In genomic region chr1:23792151-23792945, GRCh38 we compare ENCODE assay signal across 8 cellular contexts. TPM values are rescaled to one million over a fixed set of nuclear protein-coding genes. Genes with fewer than 3 reads are reported as not detected.
DNase-seq lines count a peak whose midpoint lies in the region; ATAC-seq and TF ChIP-seq lines count a peak whose summit lies in the region.

No MANE protein-coding gene starts in this region.

- DNase-seq in HFF-Myc (ENCODE audit: extremely low read depth, low read depth) (no peak), right cardiac atrium (no peak), cortex of kidney (lab: John Stamatoyannopoulos, UW) (no peak)
- DNase-seq in activated CD4-positive, alpha-beta memory T cell treated with anti-CD3 and anti-CD28 coated beads for 36 hours = no peak
- DNase-seq in stimulated activated CD4-positive, alpha-beta T cell treated with anti-CD3 and anti-CD28 coated beads, Interleukin-4, amount 100 ng/mL, for 4 hours = no peak

- 65% methylated on average over 19 of the region's 19 CpGs for WGBS in right cardiac atrium

- no peaks in the 10 kb centered on the region for H3K9me3 Mint-ChIP-seq in activated CD4-positive, alpha-beta memory T cell treated with anti-CD3 and anti-CD28 coated beads for 36 hours

- peak overlapping the region; percentile 98 for H3K4me3 Mint-ChIP-seq in activated CD4-positive, alpha-beta memory T cell treated with anti-CD3 and anti-CD28 coated beads for 36 hours

- H3K4me1 Mint-ChIP-seq in activated CD4-positive, alpha-beta memory T cell treated with anti-CD3 and anti-CD28 coated beads for 36 hours (ENCODE audit: low read depth) = peaks cover 29% of the 10 kb centered on the region

- intact Hi-C loops in activated CD4-positive, alpha-beta memory T cell treated with anti-CD3 and anti-CD28 coated beads for 36 hours (cut with micrococcal nuclease) = no loop called here
- intact Hi-C loops in right cardiac atrium (cut with DNase I) = no loop called here

- H3K4me3 ChIP-seq in HFF-Myc (replicated peaks; ENCODE audit: low read depth, low read length) = peak overlapping the region; percentile 97
- peak overlapping the region; percentile 82 for H3K4me3 ChIP-seq in right cardiac atrium (ENCODE audit: low read length)
- H3K4me3 ChIP-seq in skin epidermis = peak overlapping the region; percentile 58 to 95 (median 75)

- no peaks in the 10 kb centered on the region for H3K9me3 ChIP-seq in right cardiac atrium (ENCODE audit: control insufficient read depth, low read length)

- ATAC-seq in right cardiac atrium (no peak), GM18502 (IDR thresholded peaks at IDR 0.05; ENCODE audit: poor library complexity, unreplicated experiment) (no peak), GM19397 (IDR thresholded peaks at IDR 0.05; ENCODE audit: unreplicated experiment) (no peak)

- H3K27me3 ChIP-seq in right cardiac atrium (ENCODE audit: control insufficient read depth, insufficient read depth) = no peaks in the 10 kb centered on the region

- H3K27ac ChIP-seq in right cardiac atrium (ENCODE audit: low read length) (no peak overlapping the region), skin epidermis (peak overlapping the region in 17 of 21 experiments; percentile 10 to 93 (median 87))

- CTCF ChIA-PET in activated CD4-positive, alpha-beta memory T cell treated with anti-CD3 and anti-CD28 coated beads for 36 hours (lab: Charles Lee) = interaction anchor here (0.9 to 5.9 kb wide), 4 partner anchors 9 to 21 kb away, joined by 3 to 30 read pairs (median 7); partner anchors contain the start of gene GALE

- H3K36me3 Mint-ChIP-seq in activated CD4-positive, alpha-beta memory T cell treated with anti-CD3 and anti-CD28 coated beads for 36 hours = peaks cover 15% of the 10 kb centered on the region

- TF ChIP-seq CTCF in HFF-Myc (IDR thresholded peaks at IDR 0.05; ENCODE audit: low read depth, low read length, missing control alignments) = no peak

- H3K27me3 Mint-ChIP-seq in activated CD4-positive, alpha-beta memory T cell treated with anti-CD3 and anti-CD28 coated beads for 36 hours = no peaks in the 10 kb centered on the region

- H3K4me1 ChIP-seq in right cardiac atrium (ENCODE audit: control insufficient read depth, insufficient read depth, low read length) = peaks cover 3% of the 10 kb centered on the region

- H3K27ac Mint-ChIP-seq in activated CD4-positive, alpha-beta memory T cell treated with anti-CD3 and anti-CD28 coated beads for 36 hours = peak overlapping the region; percentile 89

- POLR2A ChIA-PET in activated CD4-positive, alpha-beta memory T cell treated with anti-CD3 and anti-CD28 coated beads for 36 hours (lab: Charles Lee) = interaction anchor here (2.7 to 6.9 kb wide), 2 partner anchors 8 to 13 kb away, joined by 20 to 40 read pairs; partner anchors contain the start of genes GALE and PITHD1

RNA-seq across cellular contexts. Expression of gene LYPLA2, which starts 1.4 kb away (rescaled TPM):
- 10 to 100 TPM; 70.5 to 71.1 TPM for total RNA-seq in activated CD4-positive, alpha-beta memory T cell treated with anti-CD3 and anti-CD28 coated beads for 36 hours
- total RNA-seq in right cardiac atrium = 10 to 100 TPM; 28.5 to 33.3 (median 32.5) TPM
- 32.0 TPM for polyA plus RNA-seq in right cardiac atrium

RNA-seq across cellular contexts. Expression of gene GALE, which starts 8.2 kb away (rescaled TPM):
- total RNA-seq in activated CD4-positive, alpha-beta memory T cell treated with anti-CD3 and anti-CD28 coated beads for 36 hours = 10 to 100 TPM; 49.4 to 54.9 TPM
- total RNA-seq in right cardiac atrium = 10 to 100 TPM in 1 of 4 donors, 1 to 10 TPM in 3; 6.1 to 11.0 (median 6.7) TPM
- 11.2 TPM for polyA plus RNA-seq in right cardiac atrium

RNA-seq across cellular contexts. Expression of gene PITHD1, which starts 14.1 kb away (rescaled TPM):
- total RNA-seq in activated CD4-positive, alpha-beta memory T cell treated with anti-CD3 and anti-CD28 coated beads for 36 hours = 10 to 100 TPM; 67.2 to 69.0 TPM
- total RNA-seq in right cardiac atrium = 10 to 100 TPM; 35.5 to 40.3 (median 38.8) TPM
- polyA plus RNA-seq in right cardiac atrium = 33.1 TPM

RNA-seq across cellular contexts. Expression of gene HMGCL, which starts 32.9 kb away (rescaled TPM):
- 10 to 100 TPM; 34.2 to 35.3 TPM for total RNA-seq in activated CD4-positive, alpha-beta memory T cell treated with anti-CD3 and anti-CD28 coated beads for 36 hours
- total RNA-seq in right cardiac atrium = 10 to 100 TPM; 20.1 to 26.2 (median 21.7) TPM
- 31.9 TPM for polyA plus RNA-seq in right cardiac atrium

RNA-seq across cellular contexts. Expression of gene ELOA, which starts 49.1 kb away (rescaled TPM):
- total RNA-seq in activated CD4-positive, alpha-beta memory T cell treated with anti-CD3 and anti-CD28 coated beads for 36 hours = 10 to 100 TPM; 28.1 to 30.4 TPM
- total RNA-seq in right cardiac atrium = 10 to 100 TPM; 23.9 to 31.1 (median 25.9) TPM
- polyA plus RNA-seq in right cardiac atrium = 11.6 TPM

Comparison
In these comparisons a context has a peak if more than half of its experiments do, and no peak if none do; other contexts are left out.
1. RNA of gene GALE, which starts 8.2 kb away (total RNA-seq): 49.4 to 54.9 TPM in activated CD4-positive, alpha-beta memory T cell treated with anti-CD3 and anti-CD28 coated beads for 36 hours; 6.1 to 11.0 TPM in right cardiac atrium; every median in the first group is over 4 times any median in the second.
2. Peak in every context shown above with its lines, with median percentiles within 50 percentile points of each other: H3K4me3 ChIP-seq.